Comparison of ENCODE assay signal across 9 cellular contexts in genomic region chr4:154622598-154622997, GRCh38. TPM values are rescaled to one million over a fixed set of nuclear protein-coding genes. Genes with fewer than 3 reads are reported as not detected.
DNase-seq lines count a peak whose midpoint lies in the region; ATAC-seq and TF ChIP-seq lines count a peak whose summit lies in the region.
"Had no signal": no experiment of that assay in that cellular context is flagged by ENCODE, and none has a peak within 500 bp of the region (broad histone marks: within the 10 kb centered on the region; RNA-seq: fewer than 3 reads in every experiment).

No MANE protein-coding gene starts in this region.

- no peaks in the 10 kb centered on the region for H3K4me1 ChIP-seq in effector memory CD4-positive, alpha-beta T cell (ENCODE audit: control insufficient read depth, insufficient read depth, low read length, poor library complexity, severe bottlenecking)
- H3K4me1 ChIP-seq: parathyroid adenoma had no signal

- no peak overlapping the region for H3K4me3 ChIP-seq in BJ (ENCODE audit: low read depth, low read length)
- no peak overlapping the region for H3K4me3 ChIP-seq in effector memory CD4-positive, alpha-beta T cell (ENCODE audit: insufficient read depth, low read depth, low read length, poor library complexity, severe bottlenecking)

- H3K27me3 ChIP-seq in BJ (ENCODE audit: control insufficient read depth, insufficient read depth, low read length) = peaks cover 6% of the 10 kb centered on the region
- no peaks in the 10 kb centered on the region for H3K27me3 ChIP-seq in effector memory CD4-positive, alpha-beta T cell (replicated peaks; ENCODE audit: control insufficient read depth, insufficient read depth, low read length, poor library complexity, severe bottlenecking)

- peak; percentile 44 for ATAC-seq in HG02623 (IDR thresholded peaks at IDR 0.05; ENCODE audit: unreplicated experiment)

- CTCF ChIA-PET in BJ (lab: Yijun Ruan, JAX) = interaction anchor here (0.7 to 2.4 kb wide), 7 partner anchors 10 to 324 kb away, joined by 3 to 12 read pairs (median 5); partner anchors contain the start of gene FGB

- DNase-seq in BJ (ENCODE audit: low read depth) (no peak), NCI-H2227 treated with DMSO at 0.1 percent for 48 hours (lab: John Stamatoyannopoulos, UW) (peak; percentile 19), cerebellum (ENCODE audit: low spot score) (peak; percentile 17), middle frontal gyrus (ENCODE audit: extremely low spot score, low spot score) (peak; percentile 16), occipital lobe (lab: John Stamatoyannopoulos, UW) (no peak)
- DNase-seq in effector memory CD4-positive, alpha-beta T cell = no peak

- peak; percentile 37 for TF ChIP-seq CTCF in BJ (IDR thresholded peaks at IDR 0.05; ENCODE audit: insufficient read depth, low read depth, low read length)
- TF ChIP-seq CTCF in GM12873 (IDR thresholded peaks at IDR 0.05; ENCODE audit: insufficient read depth, low read depth, low read length, missing control alignments) = peak; percentile 58

- H3K9me3 ChIP-seq in effector memory CD4-positive, alpha-beta T cell (ENCODE audit: control insufficient read depth, low read length) = no peaks in the 10 kb centered on the region

- no peak overlapping the region for H3K27ac ChIP-seq in effector memory CD4-positive, alpha-beta T cell (ENCODE audit: insufficient read depth, low read length, poor library complexity, severe bottlenecking)
- H3K27ac ChIP-seq: parathyroid adenoma had no signal

- POLR2A ChIA-PET in BJ (lab: Charles Lee) = no interaction called here

- H3K36me3 ChIP-seq in BJ (ENCODE audit: control insufficient read depth, insufficient read depth, low read length) = no peaks in the 10 kb centered on the region
- no peaks in the 10 kb centered on the region for H3K36me3 ChIP-seq in effector memory CD4-positive, alpha-beta T cell (ENCODE audit: control insufficient read depth, insufficient read depth, low read length)

RNA-seq across cellular contexts. Expression of gene FGG, which starts 10.1 kb away (rescaled TPM):
- polyA plus RNA-seq in BJ (2011; rRNA removed) = not detected in 2 replicates
- not detected in 2 replicates for polyA minus RNA-seq in BJ (2011; rRNA and poly(A)+ RNA removed)
- total RNA-seq in cerebellum = 0.64 TPM
- 3.1 TPM for total RNA-seq in occipital lobe

RNA-seq across cellular contexts. Expression of gene FGA, which starts 32.1 kb away (rescaled TPM):
- polyA plus RNA-seq in BJ (2011; rRNA removed) = not detected in 2 replicates
- polyA minus RNA-seq in BJ (2011; rRNA and poly(A)+ RNA removed) = not detected in 2 replicates
- total RNA-seq in cerebellum (0.45 TPM), occipital lobe (2.8 TPM)

RNA-seq across cellular contexts. Expression of gene FGB, which starts 59.8 kb away (rescaled TPM):
- polyA plus RNA-seq in BJ (2011; rRNA removed) = not detected in 2 replicates
- polyA minus RNA-seq in BJ (2011; rRNA and poly(A)+ RNA removed) = not detected in 2 replicates
- total RNA-seq in cerebellum (0.36 TPM), occipital lobe (2.8 TPM)

Comparison
In these comparisons a context has a peak if more than half of its experiments do, and no peak if none do; other contexts are left out.
1. DNase-seq: peak in NCI-H2227 treated with DMSO at 0.1 percent for 48 hours (single experiment), cerebellum (single experiment) and middle frontal gyrus (single experiment); none in BJ (single experiment), effector memory CD4-positive, alpha-beta T cell (0 of 3) and occipital lobe (single experiment).